ENCODE assay signal across 8 cellular contexts in the genomic region with DNA sequence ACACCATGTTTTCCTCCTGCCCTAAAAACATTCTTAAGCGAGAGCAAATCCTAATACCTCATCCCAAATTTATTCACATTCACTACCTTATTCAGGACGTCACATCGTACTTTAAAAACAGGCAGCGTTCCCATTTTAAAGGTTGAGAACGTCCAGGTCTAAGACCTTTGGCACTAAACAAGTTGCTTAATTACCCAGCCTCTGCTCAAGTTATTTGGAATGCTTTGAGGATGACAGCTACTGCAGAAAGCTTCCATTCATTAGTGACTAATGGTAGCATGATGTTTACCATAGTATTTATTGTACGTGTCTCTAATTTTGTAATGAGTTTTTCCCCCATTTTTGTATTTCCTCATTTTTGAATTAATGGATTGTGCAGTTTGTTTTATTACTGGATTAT. TPM values are rescaled to one million over a fixed set of nuclear protein-coding genes. Genes with fewer than 3 reads are reported as not detected.
A peak's percentile ranks its signal among the peaks of the same experiment; 100 is the strongest.
DNase-seq lines count a peak whose midpoint lies in the region; ATAC-seq and TF ChIP-seq lines count a peak whose summit lies in the region.

No MANE protein-coding gene starts in this region.

- TF ChIP-seq CTCF in SK-N-SH (IDR thresholded peaks at IDR 0.05), result no peak
- TF ChIP-seq CTCF in activated CD8-positive, alpha-beta T cell treated with anti-CD3 and anti-CD28 coated beads for 36 hours (IDR thresholded peaks at IDR 0.05), result no peak

- peaks cover 27 to 33% of the 10 kb centered on the region in 2 experiments for H3K36me3 ChIP-seq in SK-N-SH (replicated peaks in 1 of 2; ENCODE audit: control insufficient read depth in 1 of 2, insufficient read depth in 2 of 2, low read length in 1 of 2)

- no peaks in the 10 kb centered on the region for H3K27me3 ChIP-seq in SK-N-SH (ENCODE audit: insufficient read depth)

- H3K9ac ChIP-seq in SK-N-SH, result peak overlapping the region; percentile 84

- no peak for TF ChIP-seq RAD21 in SK-N-SH (IDR thresholded peaks at IDR 0.05; ENCODE audit: low read length)

- peaks cover 79% of the 10 kb centered on the region for H3K79me2 ChIP-seq in SK-N-SH (ENCODE audit: insufficient read depth)

- peak overlapping the region; percentile 94 for H3K27ac Mint-ChIP-seq in activated CD8-positive, alpha-beta T cell treated with anti-CD3 and anti-CD28 coated beads for 36 hours
- H3K27ac Mint-ChIP-seq in stimulated activated naive CD8-positive, alpha-beta T cell treated with anti-CD3 and anti-CD28 coated beads, Interleukin-15, amount 100 ng/mL, for 72 hours, result peak overlapping the region; percentile 98 to 99

- H3K36me3 Mint-ChIP-seq in activated CD8-positive, alpha-beta T cell treated with anti-CD3 and anti-CD28 coated beads for 36 hours (ENCODE audit: low read depth), result peaks cover 48% of the 10 kb centered on the region

- H3K4me2 ChIP-seq in SK-N-SH, result peak overlapping the region; percentile 95

- POLR2A ChIA-PET in SK-N-SH (lab: Yijun Ruan, JAX), result no interaction called here
- POLR2A ChIA-PET in activated CD8-positive, alpha-beta T cell treated with anti-CD3 and anti-CD28 coated beads for 36 hours (lab: Charles Lee), result no interaction called here

- no peak overlapping the region for H2AFZ ChIP-seq in SK-N-SH (ENCODE audit: low read depth)

- intact Hi-C loops in activated CD8-positive, alpha-beta T cell treated with anti-CD3 and anti-CD28 coated beads for 36 hours (cut with micrococcal nuclease), result loop anchor here (10.0 kb wide), 1 partner anchor 329 kb away; a partner anchor contains a TSS

- TF ChIP-seq EP300 in SK-N-SH (IDR thresholded peaks at IDR 0.05; ENCODE audit: borderline replicate concordance in 1 of 2, low read depth in 1 of 2, low read length in 1 of 2), result no peak

- DNase-seq in SK-N-SH, result no peak
- DNase-seq in activated CD8-positive, alpha-beta T cell treated with anti-CD3 and anti-CD28 coated beads for 36 hours, result no peak
- no peak for DNase-seq in stimulated activated naive CD8-positive, alpha-beta T cell treated with anti-CD3 and anti-CD28 coated beads, Interleukin-15, amount 100 ng/mL, for 72 hours
- no peak for DNase-seq in effector CD8-positive, alpha-beta T cell (lab: John Stamatoyannopoulos, UW)
- DNase-seq in mesenteric fat pad (ENCODE audit: low spot score), result no peak

- CTCF ChIA-PET in SK-N-SH (lab: Yijun Ruan, JAX), result no interaction called here
- CTCF ChIA-PET in activated CD8-positive, alpha-beta T cell treated with anti-CD3 and anti-CD28 coated beads for 36 hours (lab: Charles Lee), result interaction anchor here (0.7 kb wide), 1 partner anchor 12 kb away, joined by 4 read pairs; no protein-coding TSS in a partner anchor

- H3K9me3 ChIP-seq in SK-N-SH (no peaks in the 10 kb centered on the region), iPS-18c (ENCODE audit: control insufficient read depth, insufficient read depth, low read length) (no peaks in the 10 kb centered on the region)

- peaks cover 48% of the 10 kb centered on the region for H3K4me1 Mint-ChIP-seq in activated CD8-positive, alpha-beta T cell treated with anti-CD3 and anti-CD28 coated beads for 36 hours (ENCODE audit: low read depth)
- peaks cover 49% of the 10 kb centered on the region for H3K4me1 Mint-ChIP-seq in stimulated activated naive CD8-positive, alpha-beta T cell treated with anti-CD3 and anti-CD28 coated beads, Interleukin-15, amount 100 ng/mL, for 72 hours

- peak overlapping the region in 1 of 2 experiments; percentile 92; a peak in 2 of 4 replicates for H3K27ac ChIP-seq in SK-N-SH (ENCODE audit: low read depth in 2 of 2, low read length in 1 of 2)

- H3K27me3 Mint-ChIP-seq in activated CD8-positive, alpha-beta T cell treated with anti-CD3 and anti-CD28 coated beads for 36 hours, result no peaks in the 10 kb centered on the region
- no peaks in the 10 kb centered on the region for H3K27me3 Mint-ChIP-seq in stimulated activated naive CD8-positive, alpha-beta T cell treated with anti-CD3 and anti-CD28 coated beads, Interleukin-15, amount 100 ng/mL, for 72 hours

- H3F3A ChIP-seq in SK-N-SH (replicated peaks; ENCODE audit: insufficient read depth), result peaks cover 11% of the 10 kb centered on the region

- H4K20me1 ChIP-seq in SK-N-SH (ENCODE audit: insufficient read depth), result peaks cover 37% of the 10 kb centered on the region

- no peaks in the 10 kb centered on the region for H3K9me3 Mint-ChIP-seq in activated CD8-positive, alpha-beta T cell treated with anti-CD3 and anti-CD28 coated beads for 36 hours
- no peaks in the 10 kb centered on the region for H3K9me3 Mint-ChIP-seq in stimulated activated naive CD8-positive, alpha-beta T cell treated with anti-CD3 and anti-CD28 coated beads, Interleukin-15, amount 100 ng/mL, for 72 hours

- ATAC-seq in SK-N-SH treated with all-trans-retinoic acid at 6 μM for 48 hours, result no peak
- ATAC-seq in activated CD8-positive, alpha-beta T cell treated with anti-CD3 and anti-CD28 coated beads for 36 hours, result no peak
- ATAC-seq in stimulated activated naive CD8-positive, alpha-beta T cell treated with anti-CD3 and anti-CD28 coated beads, Interleukin-15, amount 100 ng/mL, for 72 hours, result no peak
- no peak for ATAC-seq in HG02870 (IDR thresholded peaks at IDR 0.05; ENCODE audit: unreplicated experiment)

- H3K4me1 ChIP-seq in SK-N-SH (ENCODE audit: control insufficient read depth in 1 of 2, insufficient read depth in 2 of 2, low read depth in 1 of 2, low read length in 1 of 2), result peaks cover 17 to 25% of the 10 kb centered on the region in 2 experiments; a peak in 3 of 4 replicates

- 0% methylated on average over 6 of the region's 6 CpGs for WGBS in SK-N-SH (ENCODE audit: low lambda C conversion rate)

- no peaks in the 10 kb centered on the region for H3K9me2 ChIP-seq in SK-N-SH

- H3K4me3 ChIP-seq in SK-N-SH (ENCODE audit: low read depth in 2 of 2, low read length in 1 of 2), result peak overlapping the region; percentile 90 to 94
- peak overlapping the region; percentile 92 for H3K4me3 ChIP-seq in iPS-18c (ENCODE audit: insufficient read depth, low read depth, low read length)

- H3K4me3 Mint-ChIP-seq in activated CD8-positive, alpha-beta T cell treated with anti-CD3 and anti-CD28 coated beads for 36 hours, result peak overlapping the region; percentile 82
- peak overlapping the region; percentile 78 to 98 for H3K4me3 Mint-ChIP-seq in stimulated activated naive CD8-positive, alpha-beta T cell treated with anti-CD3 and anti-CD28 coated beads, Interleukin-15, amount 100 ng/mL, for 72 hours

TF ChIP-seq in SK-N-SH, 30 proteins besides CTCF, POLR2A, EP300 and RAD21 (continues in another document):
- TF ChIP-seq, protein P1, sequence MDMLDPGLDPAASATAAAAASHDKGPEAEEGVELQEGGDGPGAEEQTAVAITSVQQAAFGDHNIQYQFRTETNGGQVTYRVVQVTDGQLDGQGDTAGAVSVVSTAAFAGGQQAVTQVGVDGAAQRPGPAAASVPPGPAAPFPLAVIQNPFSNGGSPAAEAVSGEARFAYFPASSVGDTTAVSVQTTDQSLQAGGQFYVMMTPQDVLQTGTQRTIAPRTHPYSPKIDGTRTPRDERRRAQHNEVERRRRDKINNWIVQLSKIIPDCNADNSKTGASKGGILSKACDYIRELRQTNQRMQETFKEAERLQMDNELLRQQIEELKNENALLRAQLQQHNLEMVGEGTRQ (IDR thresholded peaks at IDR 0.05; ENCODE audit: borderline replicate concordance, low read depth, low read length), result no peak
- no peak for TF ChIP-seq MXI1 (IDR thresholded peaks at IDR 0.05; ENCODE audit: low read depth, low read length)
- TF ChIP-seq NRF1 (IDR thresholded peaks at IDR 0.05; ENCODE audit: low read depth, low read length), result no peak
- no peak for TF ChIP-seq RXRA (IDR thresholded peaks at IDR 0.05; ENCODE audit: borderline replicate concordance, low read depth)
- TF ChIP-seq YY1 (IDR thresholded peaks at IDR 0.05; ENCODE audit: low read depth), result no peak
- TF ChIP-seq, protein P2, sequence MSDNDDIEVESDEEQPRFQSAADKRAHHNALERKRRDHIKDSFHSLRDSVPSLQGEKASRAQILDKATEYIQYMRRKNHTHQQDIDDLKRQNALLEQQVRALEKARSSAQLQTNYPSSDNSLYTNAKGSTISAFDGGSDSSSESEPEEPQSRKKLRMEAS (IDR thresholded peaks at IDR 0.05; ENCODE audit: low read depth), result no peak
- no peak for TF ChIP-seq GATA2 (CRISPR knock-in tag; IDR thresholded peaks at IDR 0.05)

TF ChIP-seq in SK-N-SH treated with all-trans-retinoic acid at 6 μM for 48 hours, 23 proteins besides CTCF, POLR2A, EP300 and RAD21:
- no peak for TF ChIP-seq TOX (CRISPR knock-in tag; IDR thresholded peaks at IDR 0.05; ENCODE audit: borderline replicate concordance)
- TF ChIP-seq, protein P3, sequence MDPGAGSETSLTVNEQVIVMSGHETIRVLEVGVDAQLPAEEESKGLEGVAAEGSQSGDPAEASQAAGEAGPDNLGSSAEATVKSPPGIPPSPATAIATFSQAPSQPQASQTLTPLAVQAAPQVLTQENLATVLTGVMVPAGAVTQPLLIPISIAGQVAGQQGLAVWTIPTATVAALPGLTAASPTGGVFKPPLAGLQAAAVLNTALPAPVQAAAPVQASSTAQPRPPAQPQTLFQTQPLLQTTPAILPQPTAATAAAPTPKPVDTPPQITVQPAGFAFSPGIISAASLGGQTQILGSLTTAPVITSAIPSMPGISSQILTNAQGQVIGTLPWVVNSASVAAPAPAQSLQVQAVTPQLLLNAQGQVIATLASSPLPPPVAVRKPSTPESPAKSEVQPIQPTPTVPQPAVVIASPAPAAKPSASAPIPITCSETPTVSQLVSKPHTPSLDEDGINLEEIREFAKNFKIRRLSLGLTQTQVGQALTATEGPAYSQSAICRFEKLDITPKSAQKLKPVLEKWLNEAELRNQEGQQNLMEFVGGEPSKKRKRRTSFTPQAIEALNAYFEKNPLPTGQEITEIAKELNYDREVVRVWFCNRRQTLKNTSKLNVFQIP (CRISPR knock-in tag; IDR thresholded peaks at IDR 0.05; ENCODE audit: borderline replicate concordance, low read depth), result no peak
- TF ChIP-seq GLIS3 (CRISPR knock-in tag; IDR thresholded peaks at IDR 0.05), result no peak
TF ChIP-seq in SK-N-SH treated with all-trans-retinoic acid at 6 μM for 48 hours: peak in this region for 0.

RNA-seq across cellular contexts. Expression of a gene that starts 1.5 kb away (rescaled TPM):
- 4.3 and 6.3 TPM in 2 replicates for polyA plus RNA-seq in SK-N-SH (2012; rRNA removed)
- polyA plus RNA-seq in SK-N-SH (2012; cell fraction: cytosol; rRNA removed), result 5.1 and 6.1 TPM in 2 replicates
- polyA plus RNA-seq in SK-N-SH (2012; cell fraction: nucleus; rRNA removed), result 2.8 and 5.1 TPM in 2 replicates
- total RNA-seq in activated CD8-positive, alpha-beta T cell treated with anti-CD3 and anti-CD28 coated beads for 36 hours, result 10 to 100 TPM; 16.8 to 18.5 TPM
- total RNA-seq in mesenteric fat pad, result 20.7 TPM
